In genomic region chr16:57648590-57649442, GRCh38 we compare ENCODE assay signal across 8 cellular contexts. TPM values are rescaled to one million over a fixed set of nuclear protein-coding genes. Genes with fewer than 3 reads are reported as not detected.
A peak's percentile ranks its signal among the peaks of the same experiment; 100 is the strongest.
DNase-seq lines count a peak whose midpoint lies in the region; ATAC-seq and TF ChIP-seq lines count a peak whose summit lies in the region.

No MANE protein-coding gene starts in this region.

- H3K9me3 ChIP-seq in Caco-2 = no peaks in the 10 kb centered on the region
- H3K9me3 ChIP-seq in left ventricle myocardium inferior (replicated peaks) = no peaks in the 10 kb centered on the region

- ATAC-seq in GM21723 (IDR thresholded peaks at IDR 0.05; ENCODE audit: unreplicated experiment) (peak; percentile 62), HG03196 (IDR thresholded peaks at IDR 0.05; ENCODE audit: unreplicated experiment) (no peak)
- ATAC-seq in activated naive CD8-positive, alpha-beta T cell treated with anti-CD3 and anti-CD28 coated beads, Interleukin-2, amount 50 U/mL, for 24 hours = peak; percentile 56

- H3K4me3 Mint-ChIP-seq in Caco-2 (ENCODE audit: unreplicated experiment) = no peak overlapping the region
- H3K4me3 Mint-ChIP-seq in activated naive CD8-positive, alpha-beta T cell treated with anti-CD3 and anti-CD28 coated beads, Interleukin-2, amount 50 U/mL, for 24 hours = peak overlapping the region; percentile 39

- H3K36me3 Mint-ChIP-seq in Caco-2 (ENCODE audit: insufficient read depth, unreplicated experiment) = peaks cover 21% of the 10 kb centered on the region
- peaks cover 2% of the 10 kb centered on the region for H3K36me3 Mint-ChIP-seq in activated naive CD8-positive, alpha-beta T cell treated with anti-CD3 and anti-CD28 coated beads, Interleukin-2, amount 50 U/mL, for 24 hours (ENCODE audit: low read depth)

- H3K27ac Mint-ChIP-seq in Caco-2 (ENCODE audit: unreplicated experiment) = no peak overlapping the region
- peak overlapping the region; percentile 70 for H3K27ac Mint-ChIP-seq in activated naive CD8-positive, alpha-beta T cell treated with anti-CD3 and anti-CD28 coated beads, Interleukin-2, amount 50 U/mL, for 24 hours

- no peaks in the 10 kb centered on the region for H3K9me3 Mint-ChIP-seq in Caco-2 (ENCODE audit: unreplicated experiment)
- no peaks in the 10 kb centered on the region for H3K9me3 Mint-ChIP-seq in activated naive CD8-positive, alpha-beta T cell treated with anti-CD3 and anti-CD28 coated beads, Interleukin-2, amount 50 U/mL, for 24 hours

- H3K4me1 ChIP-seq in Caco-2 (peaks cover 10% of the 10 kb centered on the region; the same call in 1 of the 2 replicates), left ventricle myocardium inferior (peaks cover 52% of the 10 kb centered on the region)

- no peaks in the 10 kb centered on the region for H3K27me3 ChIP-seq in Caco-2 (replicated peaks; ENCODE audit: control insufficient read depth, insufficient read depth, low read length)
- peaks cover 17% of the 10 kb centered on the region for H3K27me3 ChIP-seq in left ventricle myocardium inferior (ENCODE audit: low read depth)

- H3K4me3 ChIP-seq in Caco-2 (ENCODE audit: low read depth, low read length) (no peak overlapping the region), left ventricle myocardium inferior (peak overlapping the region; percentile 39)

- H3K36me3 ChIP-seq in Caco-2 (ENCODE audit: control insufficient read depth, insufficient read depth, low read length) = peaks cover 20% of the 10 kb centered on the region
- H3K36me3 ChIP-seq in left ventricle myocardium inferior = peaks cover 13% of the 10 kb centered on the region

- H3K4me1 Mint-ChIP-seq in Caco-2 (ENCODE audit: low read depth, unreplicated experiment) = peaks cover 14% of the 10 kb centered on the region
- peaks cover 33% of the 10 kb centered on the region for H3K4me1 Mint-ChIP-seq in activated naive CD8-positive, alpha-beta T cell treated with anti-CD3 and anti-CD28 coated beads, Interleukin-2, amount 50 U/mL, for 24 hours

- DNase-seq in Caco-2 = peak; percentile 85 to 93
- peak; percentile 9 for DNase-seq in NCI-H1105 treated with DMSO at 0.1 percent for 48 hours (lab: John Stamatoyannopoulos, UW)
- peak; percentile 70 for DNase-seq in T follicular helper cell (ENCODE audit: low read depth)
- DNase-seq in activated naive CD8-positive, alpha-beta T cell treated with anti-CD3 and anti-CD28 coated beads, Interleukin-2, amount 50 U/mL, for 24 hours = peak; percentile 89
- peak; percentile 72 for DNase-seq in left ventricle myocardium inferior
- peak; percentile 54 for DNase-seq in renal cortical epithelial cell (ENCODE audit: low read depth)

- intact Hi-C loops in Caco-2 (cut with micrococcal nuclease; ENCODE audit: unreplicated experiment) = loop anchor here (1.0 to 5.0 kb wide), 6 partner anchors 30 to 88 kb away; partner anchors contain the start of gene KATNB1
- intact Hi-C loops in left ventricle myocardium inferior (cut with micrococcal nuclease) = no loop called here

- BruUV-seq in Caco-2 (replicated peaks; lab: Mats Ljungman, UMichigan) = no TSS peak

- H3K27me3 Mint-ChIP-seq in Caco-2 (ENCODE audit: insufficient read depth, unreplicated experiment) = no peaks in the 10 kb centered on the region
- H3K27me3 Mint-ChIP-seq in activated naive CD8-positive, alpha-beta T cell treated with anti-CD3 and anti-CD28 coated beads, Interleukin-2, amount 50 U/mL, for 24 hours = no peaks in the 10 kb centered on the region

- peak; percentile 100 for TF ChIP-seq CTCF in Caco-2 (IDR thresholded peaks at IDR 0.05; ENCODE audit: insufficient read depth in 1 of 2, low read depth in 1 of 2, low read length in 1 of 2, severe bottlenecking in 1 of 2, unreplicated experiment in 1 of 2)
- peak; percentile 100 for TF ChIP-seq CTCF in left ventricle myocardium inferior (IDR thresholded peaks at IDR 0.05; ENCODE audit: borderline replicate concordance)

- CTCF ChIA-PET in Caco-2 (lab: Charles Lee) = interaction anchor here (0.7 to 3.6 kb wide), 9 partner anchors 19 to 99 kb away, joined by 3 to 24 read pairs (median 4); partner anchors contain the start of gene KATNB1

- H3K27ac ChIP-seq in left ventricle myocardium inferior (replicated peaks) = peak overlapping the region; percentile 90

- POLR2A ChIA-PET in Caco-2 (lab: Charles Lee) = no interaction called here

RNA-seq across cellular contexts. Expression of gene ADGRG3, which starts 19.3 kb away (rescaled TPM):
- 0.25 TPM in 1 of 2 replicates, not detected in the other for total RNA-seq in Caco-2 (2022)
- 0.36 TPM for total RNA-seq in left ventricle myocardium inferior
- not detected in 2 replicates for total RNA-seq in renal cortical epithelial cell

RNA-seq across cellular contexts. Expression of gene ADGRG1, which starts 20.4 kb away (rescaled TPM):
- 153 and 195 TPM in 2 replicates for total RNA-seq in Caco-2 (2022)
- 21.3 TPM for total RNA-seq in left ventricle myocardium inferior
- 38.9 and 305 TPM in 2 replicates for total RNA-seq in renal cortical epithelial cell

RNA-seq across cellular contexts. Expression of gene DRC7, which starts 45.8 kb away (rescaled TPM):
- 1.1 and 1.2 TPM in 2 replicates for total RNA-seq in Caco-2 (2022)
- total RNA-seq in left ventricle myocardium inferior = not detected
- 2.9 TPM in 1 of 2 replicates, not detected in the other for total RNA-seq in renal cortical epithelial cell

Comparison
In these comparisons a context has a peak if more than half of its experiments do, and no peak if none do; other contexts are left out.
1. DNase-seq: peak in every context shown above with its lines; median percentile 89 in Caco-2; 89 in activated naive CD8-positive, alpha-beta T cell treated with anti-CD3 and anti-CD28 coated beads, Interleukin-2, amount 50 U/mL, for 24 hours; 72 in left ventricle myocardium inferior; 70 in T follicular helper cell; 54 in renal cortical epithelial cell; 9 in NCI-H1105 treated with DMSO at 0.1 percent for 48 hours.